Comparison of ENCODE assay signal across 1 cellular context in the genomic region with DNA sequence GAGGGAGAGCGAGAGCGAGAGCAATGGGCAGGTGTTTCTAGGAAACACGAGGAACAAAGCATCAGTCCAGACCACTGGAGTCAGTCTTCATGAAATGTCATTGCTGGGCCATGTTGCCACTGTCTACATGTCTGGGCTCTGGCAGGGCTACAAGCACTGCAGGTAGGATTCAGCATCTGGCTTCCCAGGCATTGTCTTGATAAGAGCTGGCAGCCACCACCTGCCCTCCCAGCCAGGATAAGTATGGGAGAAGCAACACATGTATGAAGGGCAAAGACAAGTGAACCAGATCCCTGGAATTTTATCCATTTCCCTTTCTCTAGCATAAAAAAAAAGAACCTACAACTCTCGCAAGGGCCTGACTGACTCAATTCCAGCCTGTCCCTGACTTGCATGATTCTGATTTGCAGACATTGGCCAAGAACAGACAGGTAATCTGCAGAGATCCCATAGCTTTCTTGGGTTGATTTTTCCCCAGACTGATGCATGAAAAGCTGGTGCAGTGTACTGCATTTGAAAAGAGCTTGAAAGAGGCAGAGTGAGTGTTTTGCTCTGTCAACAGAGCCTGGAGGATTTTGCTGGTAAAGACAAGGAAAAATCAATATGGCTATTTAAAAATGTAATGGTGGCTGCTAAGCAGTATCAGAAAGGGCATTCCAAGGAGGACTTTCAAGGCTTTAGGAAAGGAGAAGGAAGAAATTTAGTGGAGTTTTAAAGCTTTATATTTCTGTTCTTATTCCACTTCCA.
TF ChIP-seq lines count a peak whose summit lies in the region.

No MANE protein-coding gene starts in this region.

TF ChIP-seq in GM23338, 12 proteins besides CTCF, POLR2A, EP300 and RAD21 (continued from another document):
- TF ChIP-seq, protein P1, sequence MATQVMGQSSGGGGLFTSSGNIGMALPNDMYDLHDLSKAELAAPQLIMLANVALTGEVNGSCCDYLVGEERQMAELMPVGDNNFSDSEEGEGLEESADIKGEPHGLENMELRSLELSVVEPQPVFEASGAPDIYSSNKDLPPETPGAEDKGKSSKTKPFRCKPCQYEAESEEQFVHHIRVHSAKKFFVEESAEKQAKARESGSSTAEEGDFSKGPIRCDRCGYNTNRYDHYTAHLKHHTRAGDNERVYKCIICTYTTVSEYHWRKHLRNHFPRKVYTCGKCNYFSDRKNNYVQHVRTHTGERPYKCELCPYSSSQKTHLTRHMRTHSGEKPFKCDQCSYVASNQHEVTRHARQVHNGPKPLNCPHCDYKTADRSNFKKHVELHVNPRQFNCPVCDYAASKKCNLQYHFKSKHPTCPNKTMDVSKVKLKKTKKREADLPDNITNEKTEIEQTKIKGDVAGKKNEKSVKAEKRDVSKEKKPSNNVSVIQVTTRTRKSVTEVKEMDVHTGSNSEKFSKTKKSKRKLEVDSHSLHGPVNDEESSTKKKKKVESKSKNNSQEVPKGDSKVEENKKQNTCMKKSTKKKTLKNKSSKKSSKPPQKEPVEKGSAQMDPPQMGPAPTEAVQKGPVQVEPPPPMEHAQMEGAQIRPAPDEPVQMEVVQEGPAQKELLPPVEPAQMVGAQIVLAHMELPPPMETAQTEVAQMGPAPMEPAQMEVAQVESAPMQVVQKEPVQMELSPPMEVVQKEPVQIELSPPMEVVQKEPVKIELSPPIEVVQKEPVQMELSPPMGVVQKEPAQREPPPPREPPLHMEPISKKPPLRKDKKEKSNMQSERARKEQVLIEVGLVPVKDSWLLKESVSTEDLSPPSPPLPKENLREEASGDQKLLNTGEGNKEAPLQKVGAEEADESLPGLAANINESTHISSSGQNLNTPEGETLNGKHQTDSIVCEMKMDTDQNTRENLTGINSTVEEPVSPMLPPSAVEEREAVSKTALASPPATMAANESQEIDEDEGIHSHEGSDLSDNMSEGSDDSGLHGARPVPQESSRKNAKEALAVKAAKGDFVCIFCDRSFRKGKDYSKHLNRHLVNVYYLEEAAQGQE (IDR thresholded peaks at IDR 0.05; ENCODE audit: unreplicated experiment): no peak
- no peak for TF ChIP-seq JUNB (IDR thresholded peaks at IDR 0.05; ENCODE audit: unreplicated experiment)
- TF ChIP-seq STAT1 (IDR thresholded peaks at IDR 0.05; ENCODE audit: unreplicated experiment): no peak
- TF ChIP-seq ZNF114 (CRISPR knock-in tag; IDR thresholded peaks at IDR 0.05): no peak
